In genomic region chr5:6246820-6247437, GRCh38 we compare ENCODE assay signal across 23 cellular contexts.
DNase-seq lines count a peak whose midpoint lies in the region; ATAC-seq and TF ChIP-seq lines count a peak whose summit lies in the region.
"Had no signal": no experiment of that assay in that cellular context is flagged by ENCODE, and none has a peak within 500 bp of the region (broad histone marks: within the 10 kb centered on the region; RNA-seq: fewer than 3 reads in every experiment).

No MANE protein-coding gene starts in this region.

- TF ChIP-seq CTCF in choroid plexus epithelial cell (conservative IDR thresholded peaks at IDR 0.05; ENCODE audit: low read depth, low read length) = no peak
- TF ChIP-seq CTCF in foreskin keratinocyte (conservative IDR thresholded peaks at IDR 0.05) = no peak

- ATAC-seq in GM21529 (IDR thresholded peaks at IDR 0.05; ENCODE audit: unreplicated experiment) (peak; percentile 79), HG03442 (IDR thresholded peaks at IDR 0.05; ENCODE audit: unreplicated experiment) (peak; percentile 51), foreskin keratinocyte (no peak)
- ATAC-seq: A549; activated CD4-positive, alpha-beta T cell treated with anti-CD3 and anti-CD28 coated beads for 36 hours; naive thymus-derived CD8-positive, alpha-beta T cell; stimulated activated naive CD8-positive, alpha-beta T cell treated with anti-CD3 and anti-CD28 coated beads, Interleukin-15, amount 100 ng/mL, for 72 hours had no signal

- H3K27ac ChIP-seq in foreskin keratinocyte = no peak overlapping the region
- H3K27ac ChIP-seq: A549, BLaER1, GM23248, KMS-11, tibial artery had no signal

- H3K27me3 ChIP-seq in foreskin keratinocyte = no peaks in the 10 kb centered on the region
- H3K27me3 ChIP-seq: BLaER1, tibial artery had no signal

- H3K4me1 ChIP-seq in foreskin keratinocyte = no peaks in the 10 kb centered on the region
- H3K4me1 ChIP-seq: A549, BLaER1, tibial artery had no signal

- DNase-seq in Daoy (ENCODE audit: low read depth) (peak; percentile 56), choroid plexus epithelial cell (ENCODE audit: low read depth) (peak; percentile 66), hypothalamus (lab: John Stamatoyannopoulos, UW) (no peak), LoVo (ENCODE audit: low spot score) (no peak), foreskin keratinocyte (no peak), NCI-H748 (lab: John Stamatoyannopoulos, UW; ENCODE audit: unreplicated experiment) (no peak)
- DNase-seq: activated CD4-positive, alpha-beta T cell treated with anti-CD3 and anti-CD28 coated beads for 36 hours; activated naive CD4-positive, alpha-beta T cell treated with Interleukin-2 at 50 U/mL for 16 hours; activated T-cell treated with anti-CD3 and anti-CD28 coated beads, Interleukin-2, amount 50 U/mL, for 48 hours; GM23248; naive thymus-derived CD8-positive, alpha-beta T cell; NCI-H1048; NCI-H187 treated with DMSO at 0.1 percent for 48 hours; NCI-H226; SIG-M5; stimulated activated naive CD8-positive, alpha-beta T cell treated with anti-CD3 and anti-CD28 coated beads, Interleukin-15, amount 100 ng/mL, for 72 hours; T-helper 1 cell; tibial artery had no signal

- no peak overlapping the region for H3K4me3 ChIP-seq in choroid plexus epithelial cell (ENCODE audit: low read depth, low read length)
- H3K4me3 ChIP-seq: A549, BLaER1, GM23248, tibial artery had no signal

Comparison
In these comparisons a context has a peak if more than half of its experiments do, and no peak if none do; other contexts are left out.
1. DNase-seq: peak in Daoy (single experiment) and choroid plexus epithelial cell (single experiment); none in hypothalamus (0 of 51), LoVo (single experiment), foreskin keratinocyte (0 of 2) and NCI-H748 (single experiment).